Comparison of ENCODE assay signal across 9 cellular contexts in genomic region chr1:156592158-156592909, GRCh38. TPM values are rescaled to one million over a fixed set of nuclear protein-coding genes. Genes with fewer than 3 reads are reported as not detected.
DNase-seq lines count a peak whose midpoint lies in the region; TF ChIP-seq lines count a peak whose summit lies in the region.
"Had no signal": no experiment of that assay in that cellular context is flagged by ENCODE, and none has a peak within 500 bp of the region (broad histone marks: within the 10 kb centered on the region; RNA-seq: fewer than 3 reads in every experiment).

No MANE protein-coding gene starts in this region.

- H2AFZ ChIP-seq in fibroblast of lung (ENCODE audit: low read length), result no peak overlapping the region

- H3K27ac ChIP-seq in SJCRH30 (no peak overlapping the region; the same call in 1 of the 2 replicates), fibroblast of lung (ENCODE audit: insufficient read depth, low read length) (peak overlapping the region; percentile 13), rectal smooth muscle tissue (ENCODE audit: low read depth, low read length) (peak overlapping the region; percentile 90)

- H3K9ac ChIP-seq in fibroblast of lung (ENCODE audit: insufficient read depth, low read length) (peak overlapping the region; percentile 78), rectal smooth muscle tissue (ENCODE audit: low read length) (peak overlapping the region; percentile 81)

- no peaks in the 10 kb centered on the region for H3K9me3 ChIP-seq in SJCRH30 (replicated peaks)
- no peaks in the 10 kb centered on the region for H3K9me3 ChIP-seq in fibroblast of lung (ENCODE audit: control insufficient read depth, insufficient read depth, low read depth, low read length)

- peaks cover 4% of the 10 kb centered on the region; the same call in 1 of the 2 replicates for H3K4me1 ChIP-seq in SJCRH30
- no peaks in the 10 kb centered on the region for H3K4me1 ChIP-seq in fibroblast of lung (ENCODE audit: control insufficient read depth, extremely low read depth, insufficient read depth, low read length)
- H3K4me1 ChIP-seq in rectal smooth muscle tissue (ENCODE audit: control insufficient read depth, insufficient read depth, low read length), result peaks cover 7% of the 10 kb centered on the region

- H3K4me3 ChIP-seq in GM12875 (ENCODE audit: low read depth, low read length) (peak overlapping the region; percentile 62), SJCRH30 (peak overlapping the region; percentile 68), fibroblast of lung (replicated peaks in 1 of 4; ENCODE audit: control extremely low read depth in 1 of 4, insufficient read depth in 1 of 4, low read depth in 3 of 4, low read length in 4 of 4) (peak overlapping the region; percentile 71 to 89 (median 76)), rectal smooth muscle tissue (ENCODE audit: low read length) (peak overlapping the region; percentile 87)

- TF ChIP-seq CTCF in GM12875 (IDR thresholded peaks at IDR 0.05; ENCODE audit: borderline replicate concordance, insufficient read depth, low read depth, low read length) (no peak), fibroblast of lung (conservative IDR thresholded peaks at IDR 0.05 in 1 of 2, IDR thresholded peaks at IDR 0.05 in 1 of 2; ENCODE audit: low read depth in 1 of 2, low read length in 2 of 2) (no peak)

- H4K20me1 ChIP-seq in fibroblast of lung (ENCODE audit: control insufficient read depth, extremely low read depth, insufficient read depth, low read length), result no peaks in the 10 kb centered on the region

- DNase-seq in SJCRH30 (no peak), fibroblast of lung (ENCODE audit: low read depth in 2 of 2) (peak in 1 of 2 donors; percentile 2), NCI-H345 (lab: John Stamatoyannopoulos, UW) (no peak), NCI-H748 treated with DMSO at 0.1 percent for 48 hours (lab: John Stamatoyannopoulos, UW) (no peak), GF-D8 (lab: John Stamatoyannopoulos, UW) (no peak), cortex of kidney (lab: John Stamatoyannopoulos, UW) (no peak)

- H3K36me3 ChIP-seq in SJCRH30, result peaks cover 16% of the 10 kb centered on the region
- peaks cover 21% of the 10 kb centered on the region for H3K36me3 ChIP-seq in fibroblast of lung (ENCODE audit: control insufficient read depth, insufficient read depth, low read length)
- H3K36me3 ChIP-seq in rectal smooth muscle tissue (ENCODE audit: control insufficient read depth, insufficient read depth, low read length), result peaks cover 20% of the 10 kb centered on the region

- peaks cover 3% of the 10 kb centered on the region for H3K79me2 ChIP-seq in fibroblast of lung (ENCODE audit: control insufficient read depth, insufficient read depth, low read length)

- no peaks in the 10 kb centered on the region for H3K27me3 ChIP-seq in SJCRH30
- no peaks in the 10 kb centered on the region for H3K27me3 ChIP-seq in fibroblast of lung (ENCODE audit: control insufficient read depth, insufficient read depth, low read length)
- no peaks in the 10 kb centered on the region for H3K27me3 ChIP-seq in rectal smooth muscle tissue (ENCODE audit: control insufficient read depth, insufficient read depth, low read length)

- peak overlapping the region; percentile 88 for H3K4me2 ChIP-seq in fibroblast of lung (ENCODE audit: extremely low read depth, insufficient read depth, low read length)

RNA-seq across cellular contexts. Expression of gene NAXE, which starts 0.8 kb away (rescaled TPM):
- total RNA-seq in SJCRH30 (2014; rRNA removed; shearing (Covaris generic)), result 29.7 and 30.1 TPM in 2 replicates
- 51.6 and 64.4 TPM in 2 replicates for total RNA-seq in fibroblast of lung
- 41.6 and 59.5 TPM in 2 replicates for polyA plus RNA-seq in fibroblast of lung
- 68.1 and 90.0 TPM in 2 replicates for polyA plus RNA-seq in fibroblast of lung (2012)
- polyA minus RNA-seq in fibroblast of lung (ENCODE audit: low replicate concordance), result 96.3 and 107 TPM in 2 replicates

RNA-seq across cellular contexts. Expression of gene GPATCH4, which starts 8.9 kb away (rescaled TPM):
- total RNA-seq in SJCRH30 (2014; rRNA removed; shearing (Covaris generic)), result 22.8 and 25.1 TPM in 2 replicates
- 11.3 and 12.2 TPM in 2 replicates for total RNA-seq in fibroblast of lung
- polyA plus RNA-seq in fibroblast of lung, result 23.6 and 42.7 TPM in 2 replicates
- polyA plus RNA-seq in fibroblast of lung (2012), result 32.2 and 50.7 TPM in 2 replicates
- 6.2 and 19.5 TPM in 2 replicates for polyA minus RNA-seq in fibroblast of lung (ENCODE audit: low replicate concordance)

RNA-seq across cellular contexts. Expression of gene TTC24, which starts 12.8 kb away (rescaled TPM):
- not detected in 2 replicates for total RNA-seq in SJCRH30 (2014; rRNA removed; shearing (Covaris generic))
- total RNA-seq in fibroblast of lung, result not detected in 2 replicates
- polyA plus RNA-seq in fibroblast of lung, result not detected in 2 replicates
- polyA plus RNA-seq in fibroblast of lung (2012), result not detected in 2 replicates
- not detected in 2 replicates for polyA minus RNA-seq in fibroblast of lung (ENCODE audit: low replicate concordance)
- total RNA-seq: RPMI7951 had no signal

RNA-seq across cellular contexts. Expression of gene IQGAP3, which starts 20.0 kb away (rescaled TPM):
- 16.8 and 21.3 TPM in 2 replicates for total RNA-seq in SJCRH30 (2014; rRNA removed; shearing (Covaris generic))
- total RNA-seq in fibroblast of lung, result 1.3 and 16.0 TPM in 2 replicates
- polyA plus RNA-seq in fibroblast of lung, result 2.7 and 15.9 TPM in 2 replicates
- polyA plus RNA-seq in fibroblast of lung (2012), result 3.4 and 15.2 TPM in 2 replicates
- polyA minus RNA-seq in fibroblast of lung (ENCODE audit: low replicate concordance), result 20.9 and 91.3 TPM in 2 replicates

RNA-seq across cellular contexts. Expression of gene HAPLN2, which starts 26.9 kb away (rescaled TPM):
- total RNA-seq in SJCRH30 (2014; rRNA removed; shearing (Covaris generic)), result 0.20 and 0.23 TPM in 2 replicates
- total RNA-seq in fibroblast of lung, result not detected in 2 replicates
- polyA plus RNA-seq in fibroblast of lung, result not detected in 2 replicates
- not detected in 2 replicates for polyA plus RNA-seq in fibroblast of lung (2012)
- polyA minus RNA-seq in fibroblast of lung (ENCODE audit: low replicate concordance), result not detected in 2 replicates
- total RNA-seq: RPMI7951 had no signal
